Comparison of ENCODE assay signal across 31 cellular contexts in the genomic region with DNA sequence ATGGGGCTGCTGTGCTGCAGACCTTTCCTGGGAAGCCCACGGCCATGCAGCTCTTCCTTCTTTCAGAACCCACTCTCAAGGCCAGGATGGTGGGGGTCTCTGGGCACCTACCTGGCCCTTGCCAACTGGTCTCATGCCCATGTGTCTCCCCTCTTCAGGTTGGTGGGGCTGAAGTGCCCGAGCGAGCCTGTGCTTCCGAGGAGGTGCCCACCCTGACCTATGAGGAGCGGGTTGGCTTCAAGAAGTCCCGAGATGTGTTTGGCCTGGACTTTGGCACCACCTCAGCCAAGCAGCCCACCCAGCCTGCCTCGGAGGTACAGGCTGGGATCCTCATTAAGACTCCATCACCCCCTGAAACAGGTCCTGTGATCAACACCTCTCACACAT. TPM values are rescaled to one million over a fixed set of nuclear protein-coding genes. Genes with fewer than 3 reads are reported as not detected.
"Had no signal": no experiment of that assay in that cellular context is flagged by ENCODE, and none has a peak within 500 bp of the region (broad histone marks: within the 10 kb centered on the region; RNA-seq: fewer than 3 reads in every experiment).

No MANE protein-coding gene starts in this region.

- FAIRE-seq: colon, endometrium, endothelial cell of umbilical vein, frontal cortex had no signal

- H3K9me3 ChIP-seq: colonic mucosa, esophagus muscularis mucosa, esophagus squamous epithelium, gastrocnemius medialis, gastroesophageal sphincter, heart left ventricle, heart right ventricle had no signal

- H3K4me3 ChIP-seq: colonic mucosa, coronary artery, dorsolateral prefrontal cortex, esophagus muscularis mucosa, esophagus squamous epithelium, gastrocnemius medialis, gastroesophageal sphincter, heart left ventricle, heart right ventricle had no signal

- H3K4me1 ChIP-seq: colonic mucosa, esophagus muscularis mucosa, esophagus squamous epithelium, foreskin keratinocyte, gastrocnemius medialis, gastroesophageal sphincter, heart left ventricle, heart right ventricle had no signal

- H3K27ac ChIP-seq: colonic mucosa, coronary artery, epithelial cell of prostate, esophagus muscularis mucosa, esophagus squamous epithelium, foreskin keratinocyte, gastrocnemius medialis, gastroesophageal sphincter, heart left ventricle, heart right ventricle had no signal

- H3K36me3 ChIP-seq: colonic mucosa had no signal

- H3K27me3 ChIP-seq: colonic mucosa, dorsolateral prefrontal cortex, esophagus muscularis mucosa, esophagus squamous epithelium, foreskin keratinocyte, gastrocnemius medialis, gastroesophageal sphincter, heart left ventricle, heart right ventricle had no signal

- DNase-seq: colonic mucosa; cortex of kidney; dermis blood vessel endothelial cell; dorsolateral prefrontal cortex; effector CD4-positive, alpha-beta T cell; effector CD8-positive, alpha-beta T cell; effector memory CD4-positive, alpha-beta T cell; effector memory CD8-positive, alpha-beta T cell; endodermal cell; erythroblast; esophagus squamous epithelium; foreskin fibroblast; foreskin keratinocyte; foreskin melanocyte; gastrocnemius medialis; glutamatergic neuron; head of caudate nucleus; heart right ventricle had no signal

- ATAC-seq: effector memory CD8-positive, alpha-beta T cell; esophagus mucosa; foreskin keratinocyte; gastrocnemius medialis; gastroesophageal sphincter; heart right ventricle had no signal

RNA-seq across cellular contexts. Expression of a gene that starts 22.9 kb away (rescaled TPM):
- total RNA-seq: dermis microvascular lymphatic vessel endothelial cell, endothelial cell of umbilical vein, epithelial cell of proximal tubule had no signal

RNA-seq across cellular contexts. Expression of a gene that starts 25.0 kb away (rescaled TPM):
- total RNA-seq: endothelial cell of umbilical vein had no signal

RNA-seq across cellular contexts. Expression of a gene that starts 40.3 kb away (rescaled TPM):
- total RNA-seq: dermis blood vessel endothelial cell, dermis microvascular lymphatic vessel endothelial cell, endothelial cell of umbilical vein, gastrocnemius medialis, glomerular endothelial cell had no signal
- polyA plus RNA-seq: endothelial cell of umbilical vein, heart left ventricle had no signal
